8 cellular contexts compared by ENCODE assay signal in genomic region chr17:36544320-36545092, GRCh38. TPM values are rescaled to one million over a fixed set of nuclear protein-coding genes. Genes with fewer than 3 reads are reported as not detected.
DNase-seq lines count a peak whose midpoint lies in the region; ATAC-seq and TF ChIP-seq lines count a peak whose summit lies in the region.

Gene GGNBP2 (plus strand): TSS chr17:36544919. CDS start chr17:36545725, 806 bp downstream.

- no peaks in the 10 kb centered on the region for H3K36me3 ChIP-seq in BJ (ENCODE audit: control insufficient read depth, insufficient read depth, low read length)
- H3K36me3 ChIP-seq in colonic mucosa, result no peaks in the 10 kb centered on the region

- no peaks in the 10 kb centered on the region for H3K9me3 Mint-ChIP-seq in activated CD4-positive, alpha-beta T cell treated with anti-CD3 and anti-CD28 coated beads, Interleukin-2, amount 10 ng/mL, durations not matched to agents 7 days and 5 days

- no peaks in the 10 kb centered on the region for H3K27me3 ChIP-seq in BJ (ENCODE audit: control insufficient read depth, insufficient read depth, low read length)
- H3K27me3 ChIP-seq in colonic mucosa, result no peaks in the 10 kb centered on the region

- H3K4me3 ChIP-seq in BJ (ENCODE audit: low read depth, low read length) (peak within 1 kb of the TSS; percentile 86), colonic mucosa (peak within 1 kb of the TSS; percentile 95)

- peaks cover 35% of the 10 kb centered on the region for H3K36me3 Mint-ChIP-seq in activated CD4-positive, alpha-beta T cell treated with anti-CD3 and anti-CD28 coated beads, Interleukin-2, amount 10 ng/mL, durations not matched to agents 7 days and 5 days (ENCODE audit: low read depth)

- peak within 1 kb of the TSS; percentile 99 for H3K27ac ChIP-seq in colonic mucosa

- H3K4me3 Mint-ChIP-seq in activated CD4-positive, alpha-beta T cell treated with anti-CD3 and anti-CD28 coated beads, Interleukin-2, amount 10 ng/mL, durations not matched to agents 7 days and 5 days, result peak within 1 kb of the TSS; percentile 88

- H3K9ac ChIP-seq in colonic mucosa (ENCODE audit: low read depth in 2 of 2, low read length in 2 of 2), result peak within 1 kb of the TSS; percentile 97 to 100

- H3K4me1 Mint-ChIP-seq in activated CD4-positive, alpha-beta T cell treated with anti-CD3 and anti-CD28 coated beads, Interleukin-2, amount 10 ng/mL, durations not matched to agents 7 days and 5 days, result peaks cover 31% of the 10 kb centered on the region

- no peaks in the 10 kb centered on the region for H3K27me3 Mint-ChIP-seq in activated CD4-positive, alpha-beta T cell treated with anti-CD3 and anti-CD28 coated beads, Interleukin-2, amount 10 ng/mL, durations not matched to agents 7 days and 5 days

- intact Hi-C loops in colonic mucosa (cut with DNase I), result loop anchor here (5.0 kb wide), 1 partner anchor 48 kb away; the partner anchor contains the start of gene DHRS11

- POLR2A ChIA-PET in BJ (lab: Charles Lee), result interaction anchor here (0.6 to 0.7 kb wide), 2 partner anchors 9 to 818 kb away, joined by 9 to 10 read pairs; partner anchors contain the start of gene PIGW
- POLR2A ChIA-PET in activated CD4-positive, alpha-beta T cell treated with anti-CD3 and anti-CD28 coated beads, Interleukin-2, amount 10 ng/mL, durations not matched to agents 7 days and 5 days (lab: Charles Lee), result interaction anchor here (1.2 to 1.4 kb wide), 2 partner anchors 9 to 11 kb away, joined by 3 to 4 read pairs; no protein-coding TSS in a partner anchor

- TF ChIP-seq CTCF in BJ (IDR thresholded peaks at IDR 0.05; ENCODE audit: insufficient read depth, low read depth, low read length) (no peak), colonic mucosa (IDR thresholded peaks at IDR 0.05) (no peak)

- ATAC-seq in GM19351 (IDR thresholded peaks at IDR 0.05; ENCODE audit: unreplicated experiment) (peak; percentile 53), HG03469 (IDR thresholded peaks at IDR 0.05; ENCODE audit: unreplicated experiment) (peak; percentile 30)

- CTCF ChIA-PET in BJ (lab: Yijun Ruan, JAX), result interaction anchor here (0.9 kb wide), 1 partner anchor 9 kb away, joined by 6 read pairs; the partner anchor contains the start of genes MYO19 and PIGW
- CTCF ChIA-PET in activated CD4-positive, alpha-beta T cell treated with anti-CD3 and anti-CD28 coated beads, Interleukin-2, amount 10 ng/mL, durations not matched to agents 7 days and 5 days (lab: Charles Lee), result interaction anchor here (1.1 kb wide), 1 partner anchor 57 kb away, joined by 3 read pairs; the partner anchor contains the start of gene MRM1

- peak within 1 kb of the TSS; percentile 98 for H3K27ac Mint-ChIP-seq in activated CD4-positive, alpha-beta T cell treated with anti-CD3 and anti-CD28 coated beads, Interleukin-2, amount 10 ng/mL, durations not matched to agents 7 days and 5 days

- DNase-seq in BJ (ENCODE audit: low read depth) (peak; percentile 50), NCI-H69 (lab: John Stamatoyannopoulos, UW) (peak; percentile 98), colonic mucosa (peak; percentile 93), left kidney (ENCODE audit: low read depth, low spot score) (peak; percentile 98)
- peak; percentile 95 for DNase-seq in activated CD4-positive, alpha-beta T cell treated with anti-CD3 and anti-CD28 coated beads, Interleukin-2, amount 10 ng/mL, durations not matched to agents 7 days and 5 days
- DNase-seq in stimulated activated CD4-positive, alpha-beta T cell treated with anti-CD3 and anti-CD28 coated beads, Interleukin-1b, Interleukin-23, amount 100 ng/mL, for 4 hours (ENCODE audit: low read depth in 2 of 2), result peak; percentile 81 to 87

- H3K9me3 ChIP-seq in colonic mucosa, result no peaks in the 10 kb centered on the region

- peaks cover 17% of the 10 kb centered on the region for H3K4me1 ChIP-seq in colonic mucosa

RNA-seq across cellular contexts. Expression of gene GGNBP2, which starts in this region (rescaled TPM):
- polyA plus RNA-seq in BJ (2011; rRNA removed), result 73.7 and 79.8 TPM in 2 replicates
- 59.2 and 64.3 TPM in 2 replicates for polyA minus RNA-seq in BJ (2011; rRNA and poly(A)+ RNA removed)
- total RNA-seq in activated CD4-positive, alpha-beta T cell treated with anti-CD3 and anti-CD28 coated beads, Interleukin-2, amount 10 ng/mL, durations not matched to agents 7 days and 5 days, result 100 to 1,000 TPM; 111 to 116 TPM
- total RNA-seq in colonic mucosa, result 10 to 100 TPM; 67.6 to 81.0 TPM

Comparison
In these comparisons a context has a peak if more than half of its experiments do, and no peak if none do; other contexts are left out.
1. Peak in every context shown above with its lines: DNase-seq, ATAC-seq, H3K4me3 ChIP-seq and H3K27ac ChIP-seq.